29 cellular contexts compared by ENCODE assay signal in the genomic region with DNA sequence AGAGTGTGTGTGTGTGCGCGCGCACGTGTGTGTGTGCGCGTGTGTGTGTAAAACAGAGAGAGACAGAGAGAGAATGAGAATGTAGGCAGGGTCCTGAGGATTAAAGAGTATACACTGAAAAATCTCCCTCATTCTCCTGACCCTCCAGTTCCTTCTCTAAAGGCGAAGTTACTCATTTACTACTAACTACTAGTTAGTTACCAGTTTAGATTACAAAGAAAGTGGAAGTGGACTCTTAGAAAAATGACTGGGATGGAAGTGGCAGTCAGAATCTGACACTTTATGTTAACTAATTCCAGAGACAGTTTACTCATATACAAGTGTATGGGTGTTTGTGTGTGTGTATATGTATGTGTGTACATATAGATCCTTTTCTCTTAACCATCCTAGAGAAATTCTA.
DNase-seq lines count a peak whose midpoint lies in the region; ATAC-seq, FAIRE-seq and TF ChIP-seq lines count a peak whose summit lies in the region.
"Had no signal": no experiment of that assay in that cellular context is flagged by ENCODE, and none has a peak within 500 bp of the region (broad histone marks: within the 10 kb centered on the region; RNA-seq: fewer than 3 reads in every experiment).

No MANE protein-coding gene starts in this region.

- intact Hi-C loops in breast epithelium (cut with DNase I; ENCODE audit: low total_unique reads), result no loop called here

- FAIRE-seq in GM18507 (lab: Jason Lieb, UNC), result peak; percentile 5
- FAIRE-seq: GM12891, GM19239 had no signal

- no peak overlapping the region for H3K27ac ChIP-seq in breast epithelium
- H3K27ac ChIP-seq: 22Rv1, C4-2B, GM23248, RWPE1 had no signal

- DNase-seq in GM18507 (ENCODE audit: extremely low spot score, insufficient read length, low read depth) (no peak), osteocyte (ENCODE audit: extremely low spot score, unreplicated experiment) (no peak), breast epithelium (ENCODE audit: low spot score in 2 of 2) (no peak), GOT3 (lab: John Stamatoyannopoulos, UW) (no peak), NCI-H2227 treated with DMSO at 0.1 percent for 48 hours (lab: John Stamatoyannopoulos, UW) (no peak)
- DNase-seq: Caco-2; CD8-positive, alpha-beta T cell; DMS79; GDM1; Kasumi-1; MV-4-11; NCI-H1105; NCI-H1436 treated with DMSO at 0.1 percent for 48 hours; NCI-H187 treated with DMSO at 0.1 percent for 48 hours; NCI-H2107; NCI-H446; NK-92 treated with Interleukin-12 subunit alpha and Interleukin-12 subunit beta, amount 100 ng/mL, for 24 hours; SHP77 had no signal

- no peak overlapping the region for H3K4me3 ChIP-seq in breast epithelium
- H3K4me3 ChIP-seq: GM23248 had no signal

- no peaks in the 10 kb centered on the region for H3K27me3 Mint-ChIP-seq in brain
- no peaks in the 10 kb centered on the region for H3K27me3 Mint-ChIP-seq in osteocyte (ENCODE audit: unreplicated experiment)
- H3K27me3 Mint-ChIP-seq: B cell had no signal

- no peaks in the 10 kb centered on the region for H3K9me3 Mint-ChIP-seq in brain
- no peaks in the 10 kb centered on the region for H3K9me3 Mint-ChIP-seq in osteocyte (ENCODE audit: unreplicated experiment)
- H3K9me3 Mint-ChIP-seq: CD8-positive, alpha-beta T cell had no signal

- TF ChIP-seq POLR2A in breast epithelium (IDR thresholded peaks at IDR 0.05), result no peak

- TF ChIP-seq CTCF in brain (conservative IDR thresholded peaks at IDR 0.05) (no peak), osteocyte (IDR thresholded peaks at IDR 0.05) (no peak), breast epithelium (IDR thresholded peaks at IDR 0.05) (no peak)

- H3K4me1 Mint-ChIP-seq in brain (peaks cover 54% of the 10 kb centered on the region), osteocyte (ENCODE audit: unreplicated experiment) (peaks cover 29% of the 10 kb centered on the region)
- H3K4me1 Mint-ChIP-seq: B cell had no signal

- H3K27me3 ChIP-seq in breast epithelium, result no peaks in the 10 kb centered on the region

- H3K4me1 ChIP-seq in breast epithelium, result no peaks in the 10 kb centered on the region
- H3K4me1 ChIP-seq: Caco-2 had no signal

- no peaks in the 10 kb centered on the region for H3K9me3 ChIP-seq in breast epithelium
- H3K9me3 ChIP-seq: Caco-2 had no signal

- H3K4me3 Mint-ChIP-seq in brain, result no peak overlapping the region
- no peak overlapping the region for H3K4me3 Mint-ChIP-seq in osteocyte (ENCODE audit: unreplicated experiment)
- H3K4me3 Mint-ChIP-seq: B cell; CD8-positive, alpha-beta T cell had no signal

- H3K36me3 Mint-ChIP-seq in brain, result no peaks in the 10 kb centered on the region
- H3K36me3 Mint-ChIP-seq in osteocyte (ENCODE audit: unreplicated experiment), result no peaks in the 10 kb centered on the region
- H3K36me3 Mint-ChIP-seq: CD8-positive, alpha-beta T cell had no signal

- no peaks in the 10 kb centered on the region for H3K36me3 ChIP-seq in breast epithelium

- ATAC-seq in HG03354 (IDR thresholded peaks at IDR 0.05; ENCODE audit: poor library complexity, severe bottlenecking, unreplicated experiment), result peak; percentile 71
- ATAC-seq: CD8-positive, alpha-beta T cell; HCT116; Panc1 had no signal

- H3K27ac Mint-ChIP-seq in brain, result peak overlapping the region in 3 of 5 experiments; percentile 1 to 10 (median 8)
- peak overlapping the region; percentile 39 for H3K27ac Mint-ChIP-seq in osteocyte (ENCODE audit: unreplicated experiment)
- H3K27ac Mint-ChIP-seq: B cell; CD8-positive, alpha-beta T cell had no signal
